1 cellular context compared by ENCODE assay signal in genomic region chr3:122572940-122573412, GRCh38.
TF ChIP-seq lines count a peak whose summit lies in the region.

No MANE protein-coding gene starts in this region.

TF ChIP-seq in HepG2, 621 proteins besides CTCF, POLR2A, EP300 and RAD21 (continued from another document and continues in another):
- TF ChIP-seq FOXO4 (CRISPR knock-in tag; conservative IDR thresholded peaks at IDR 0.05) (no peak), JUNB (CRISPR knock-in tag; IDR thresholded peaks at IDR 0.05; ENCODE audit: borderline replicate concordance) (no peak), NFKBIZ (CRISPR knock-in tag; IDR thresholded peaks at IDR 0.05) (no peak), ZSCAN5A (CRISPR knock-in tag; IDR thresholded peaks at IDR 0.05; ENCODE audit: borderline replicate concordance) (no peak; the same call in 1 of the 2 replicates), GABPA (IDR thresholded peaks at IDR 0.05; ENCODE audit: low read depth, low read length) (no peak), GABPA (CRISPR knock-in tag; IDR thresholded peaks at IDR 0.05; ENCODE audit: low read depth) (no peak), REST (IDR thresholded peaks at IDR 0.05; ENCODE audit: borderline replicate concordance in 1 of 2, low read depth in 1 of 2, low read length in 2 of 2) (no peak), CENPT (CRISPR knock-in tag; IDR thresholded peaks at IDR 0.05; ENCODE audit: low read depth) (no peak), BRD4 (CRISPR knock-in tag; IDR thresholded peaks at IDR 0.05) (no peak), ZNF549 (CRISPR knock-in tag; IDR thresholded peaks at IDR 0.05) (no peak), CEBPB (IDR thresholded peaks at IDR 0.05; ENCODE audit: borderline replicate concordance, low read depth, low read length) (no peak), PREB (CRISPR knock-in tag; IDR thresholded peaks at IDR 0.05) (no peak), ZFP41 (CRISPR knock-in tag; IDR thresholded peaks at IDR 0.05; ENCODE audit: borderline replicate concordance) (no peak), ZFYVE20 (CRISPR knock-in tag; IDR thresholded peaks at IDR 0.05; ENCODE audit: borderline replicate concordance, low read depth) (no peak), ZNF484 (CRISPR knock-in tag; IDR thresholded peaks at IDR 0.05; ENCODE audit: borderline replicate concordance, low read depth) (no peak), MBD4 (IDR thresholded peaks at IDR 0.05; ENCODE audit: borderline replicate concordance, low read length) (no peak), ZNF770 (CRISPR knock-in tag; IDR thresholded peaks at IDR 0.05) (no peak), REPIN1 (CRISPR knock-in tag; IDR thresholded peaks at IDR 0.05; ENCODE audit: borderline replicate concordance, low read depth) (no peak), TOE1 (CRISPR knock-in tag; IDR thresholded peaks at IDR 0.05) (no peak), ISL2 (CRISPR knock-in tag; IDR thresholded peaks at IDR 0.05) (0 out of 2 replicates have a peak, but pooled peaks have one; percentile 26), NBN (conservative IDR thresholded peaks at IDR 0.05) (no peak), ZZZ3 (CRISPR knock-in tag; IDR thresholded peaks at IDR 0.05; ENCODE audit: borderline replicate concordance) (no peak), ZNF232 (CRISPR knock-in tag; IDR thresholded peaks at IDR 0.05; ENCODE audit: borderline replicate concordance) (0 out of 2 replicates have a peak, but pooled peaks have one; percentile 21), ELF4 (CRISPR knock-in tag; IDR thresholded peaks at IDR 0.05; ENCODE audit: borderline replicate concordance) (no peak), ZNF740 (CRISPR knock-in tag; IDR thresholded peaks at IDR 0.05) (no peak), PHF8 (CRISPR knock-in tag; IDR thresholded peaks at IDR 0.05) (no peak), HNRNPL (IDR thresholded peaks at IDR 0.05; ENCODE audit: low read depth, low read length) (no peak), SRY (CRISPR knock-in tag; IDR thresholded peaks at IDR 0.05) (no peak), MAZ (IDR thresholded peaks at IDR 0.05; ENCODE audit: borderline replicate concordance, low read depth, low read length) (no peak), MAZ (CRISPR knock-in tag; IDR thresholded peaks at IDR 0.05; ENCODE audit: low read depth) (peak; percentile 36; the same call in 1 of the 2 replicates), XRCC5 (optimal IDR thresholded peaks at IDR 0.05; ENCODE audit: low read length) (no peak), ETS1 (CRISPR knock-in tag; IDR thresholded peaks at IDR 0.05) (no peak), GATA4 (IDR thresholded peaks at IDR 0.05; ENCODE audit: borderline replicate concordance, low read depth) (no peak), ZNF550 (CRISPR knock-in tag; IDR thresholded peaks at IDR 0.05; ENCODE audit: borderline replicate concordance) (no peak), ZNF567 (CRISPR knock-in tag; IDR thresholded peaks at IDR 0.05; ENCODE audit: borderline replicate concordance) (no peak), DDIT3 (CRISPR knock-in tag; IDR thresholded peaks at IDR 0.05) (no peak), ATF6 (CRISPR knock-in tag; conservative IDR thresholded peaks at IDR 0.05) (no peak), ZNF609 (CRISPR knock-in tag; IDR thresholded peaks at IDR 0.05; ENCODE audit: borderline replicate concordance) (peak; percentile 77; the same call in 1 of the 2 replicates), ZNF704 (CRISPR knock-in tag; IDR thresholded peaks at IDR 0.05; ENCODE audit: borderline replicate concordance) (no peak)
